ENCODE assay signal across 1 cellular context in genomic region chr3:130895690-130896089, GRCh38.
TF ChIP-seq lines count a peak whose summit lies in the region.

No MANE protein-coding gene starts in this region.

TF ChIP-seq in GM23338, 12 proteins besides CTCF, POLR2A, EP300 and RAD21 (continued from another document):
- no peak for TF ChIP-seq ZNF462 (CRISPR knock-in tag; IDR thresholded peaks at IDR 0.05)
- no peak for TF ChIP-seq JUNB (IDR thresholded peaks at IDR 0.05; ENCODE audit: unreplicated experiment)
